Comparison of ENCODE assay signal across 1 cellular context in genomic region chr6:131948692-131949614, GRCh38.
A peak's percentile ranks its signal among the peaks of the same experiment; 100 is the strongest.
TF ChIP-seq lines count a peak whose summit lies in the region.

No MANE protein-coding gene starts in this region.

TF ChIP-seq in A549, 52 proteins besides CTCF, POLR2A, EP300 and RAD21 (continued from another document):
- no peak for TF ChIP-seq BCL3 (IDR thresholded peaks at IDR 0.05)
- TF ChIP-seq USF2 (IDR thresholded peaks at IDR 0.05): no peak
- TF ChIP-seq RCOR1 (IDR thresholded peaks at IDR 0.05; ENCODE audit: low read depth, low read length): no peak
- TF ChIP-seq HOXA7 (CRISPR knock-in tag; IDR thresholded peaks at IDR 0.05): peak; percentile 12; the same call in 1 of the 2 replicates
